19 cellular contexts compared by ENCODE assay signal in genomic region chr4:54913751-54914526, GRCh38.
A peak's percentile ranks its signal among the peaks of the same experiment; 100 is the strongest.
DNase-seq lines count a peak whose midpoint lies in the region; ATAC-seq and TF ChIP-seq lines count a peak whose summit lies in the region.
"Had no signal": no experiment of that assay in that cellular context is flagged by ENCODE, and none has a peak within 500 bp of the region (broad histone marks: within the 10 kb centered on the region; RNA-seq: fewer than 3 reads in every experiment).

No MANE protein-coding gene starts in this region.

- TF ChIP-seq POLR2A in gastrocnemius medialis (IDR thresholded peaks at IDR 0.05): no peak

- in situ Hi-C loops in gastrocnemius medialis (cut with MboI; ENCODE audit: low sequenced_read_pairs in 4 of 4): no loop called here

- DNase-seq in EH (ENCODE audit: low read depth): peak; percentile 51
- DNase-seq in MG63: peak; percentile 15
- peak; percentile 18 for DNase-seq in glomerular endothelial cell (ENCODE audit: extremely low read depth, low read depth, low spot score)
- peak in 1 of 2 donors; percentile 28 for DNase-seq in gastrocnemius medialis
- no peak for DNase-seq in islet precursor cell
- DNase-seq: activated CD4-positive, alpha-beta T cell treated with anti-CD3 and anti-CD28 coated beads for 48 hours; activated CD8-positive, alpha-beta memory T cell treated with anti-CD3 and anti-CD28 coated beads, Interleukin-2, amount 50 U/mL, for 48 hours; activated naive CD4-positive, alpha-beta T cell; brain microvascular endothelial cell; C1 segment of cervical spinal cord; DMS79; mucosa of descending colon; NCI-H1105 treated with DMSO at 0.1 percent for 48 hours; SIG-M5; spleen; T-helper 9 cell had no signal

- peaks cover 0 to 4% of the 10 kb centered on the region in 2 donors for H3K4me1 ChIP-seq in gastrocnemius medialis

- H3K4me3 ChIP-seq in MG63 (no peak overlapping the region), gastrocnemius medialis (no peak overlapping the region)
- H3K4me3 ChIP-seq: mucosa of descending colon, spleen, tibial nerve had no signal

- H3K27ac ChIP-seq in gastrocnemius medialis: peak overlapping the region in 1 of 4 donors; percentile 31
- H3K27ac ChIP-seq: brain microvascular endothelial cell, spleen had no signal

- intact Hi-C loops in gastrocnemius medialis (cut with DNase I; ENCODE audit: low total_unique reads): no loop called here

- no peaks in the 10 kb centered on the region for H3K36me3 ChIP-seq in MG63
- H3K36me3 ChIP-seq in gastrocnemius medialis: no peaks in the 10 kb centered on the region
- H3K36me3 ChIP-seq: brain microvascular endothelial cell, spleen, tibial nerve had no signal

- H3K9me3 ChIP-seq in MG63 (no peaks in the 10 kb centered on the region), gastrocnemius medialis (no peaks in the 10 kb centered on the region)
- H3K9me3 ChIP-seq: mucosa of descending colon, spleen, tibial nerve had no signal

- H3K27me3 ChIP-seq in MG63 (no peaks in the 10 kb centered on the region), gastrocnemius medialis (no peaks in the 10 kb centered on the region)
- H3K27me3 ChIP-seq: brain microvascular endothelial cell, spleen, tibial nerve had no signal

- no peak for TF ChIP-seq CTCF in gastrocnemius medialis (IDR thresholded peaks at IDR 0.05 in 4 of 5, conservative IDR thresholded peaks at IDR 0.05 in 1 of 5)

- ATAC-seq in gastrocnemius medialis (peak; percentile 26 to 51), HG03460 (IDR thresholded peaks at IDR 0.05; ENCODE audit: unreplicated experiment) (no peak), GM18909 (IDR thresholded peaks at IDR 0.05; ENCODE audit: poor library complexity, unreplicated experiment) (no peak)
- ATAC-seq: mucosa of descending colon had no signal

Comparison
In these comparisons a context has a peak if more than half of its experiments do, and no peak if none do; other contexts are left out.
1. ATAC-seq: peak in gastrocnemius medialis (2 of 2); none in HG03460 (single experiment) and GM18909 (single experiment).